ENCODE assay signal across 1 cellular context in the genomic region with DNA sequence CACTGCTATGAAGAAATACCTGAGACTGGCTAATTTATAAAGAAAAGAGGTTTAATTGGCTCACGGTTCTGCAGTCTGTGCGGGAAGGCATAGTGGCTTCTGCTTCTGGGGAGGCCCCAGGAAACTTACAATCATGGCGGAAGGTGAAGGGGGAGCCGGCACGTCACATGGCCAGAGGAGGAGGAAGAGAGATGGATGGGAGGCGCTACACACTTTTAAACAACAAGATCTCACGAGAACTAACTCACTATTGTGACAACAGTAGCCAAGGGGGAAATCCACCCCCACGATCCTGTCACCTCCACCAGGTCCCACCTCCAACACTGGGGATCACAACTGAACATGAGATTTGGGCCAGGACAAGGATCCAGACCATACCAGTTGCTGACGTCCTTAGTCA.
TF ChIP-seq lines count a peak whose summit lies in the region.

No MANE protein-coding gene starts in this region.

TF ChIP-seq in WTC11, 78 proteins besides CTCF, POLR2A, EP300 and RAD21 (continued from another document):
- TF ChIP-seq SMAD4 (CRISPR knock-in tag; IDR thresholded peaks at IDR 0.05): no peak
- TF ChIP-seq, protein P1, sequence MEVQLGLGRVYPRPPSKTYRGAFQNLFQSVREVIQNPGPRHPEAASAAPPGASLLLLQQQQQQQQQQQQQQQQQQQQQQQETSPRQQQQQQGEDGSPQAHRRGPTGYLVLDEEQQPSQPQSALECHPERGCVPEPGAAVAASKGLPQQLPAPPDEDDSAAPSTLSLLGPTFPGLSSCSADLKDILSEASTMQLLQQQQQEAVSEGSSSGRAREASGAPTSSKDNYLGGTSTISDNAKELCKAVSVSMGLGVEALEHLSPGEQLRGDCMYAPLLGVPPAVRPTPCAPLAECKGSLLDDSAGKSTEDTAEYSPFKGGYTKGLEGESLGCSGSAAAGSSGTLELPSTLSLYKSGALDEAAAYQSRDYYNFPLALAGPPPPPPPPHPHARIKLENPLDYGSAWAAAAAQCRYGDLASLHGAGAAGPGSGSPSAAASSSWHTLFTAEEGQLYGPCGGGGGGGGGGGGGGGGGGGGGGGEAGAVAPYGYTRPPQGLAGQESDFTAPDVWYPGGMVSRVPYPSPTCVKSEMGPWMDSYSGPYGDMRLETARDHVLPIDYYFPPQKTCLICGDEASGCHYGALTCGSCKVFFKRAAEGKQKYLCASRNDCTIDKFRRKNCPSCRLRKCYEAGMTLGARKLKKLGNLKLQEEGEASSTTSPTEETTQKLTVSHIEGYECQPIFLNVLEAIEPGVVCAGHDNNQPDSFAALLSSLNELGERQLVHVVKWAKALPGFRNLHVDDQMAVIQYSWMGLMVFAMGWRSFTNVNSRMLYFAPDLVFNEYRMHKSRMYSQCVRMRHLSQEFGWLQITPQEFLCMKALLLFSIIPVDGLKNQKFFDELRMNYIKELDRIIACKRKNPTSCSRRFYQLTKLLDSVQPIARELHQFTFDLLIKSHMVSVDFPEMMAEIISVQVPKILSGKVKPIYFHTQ (CRISPR knock-in tag; IDR thresholded peaks at IDR 0.05): no peak
- TF ChIP-seq FOXP1 (CRISPR knock-in tag; IDR thresholded peaks at IDR 0.05; ENCODE audit: borderline replicate concordance): no peak
- no peak for TF ChIP-seq OVOL2 (CRISPR knock-in tag; IDR thresholded peaks at IDR 0.05; ENCODE audit: borderline replicate concordance)
